9 cellular contexts compared by ENCODE assay signal in the genomic region with DNA sequence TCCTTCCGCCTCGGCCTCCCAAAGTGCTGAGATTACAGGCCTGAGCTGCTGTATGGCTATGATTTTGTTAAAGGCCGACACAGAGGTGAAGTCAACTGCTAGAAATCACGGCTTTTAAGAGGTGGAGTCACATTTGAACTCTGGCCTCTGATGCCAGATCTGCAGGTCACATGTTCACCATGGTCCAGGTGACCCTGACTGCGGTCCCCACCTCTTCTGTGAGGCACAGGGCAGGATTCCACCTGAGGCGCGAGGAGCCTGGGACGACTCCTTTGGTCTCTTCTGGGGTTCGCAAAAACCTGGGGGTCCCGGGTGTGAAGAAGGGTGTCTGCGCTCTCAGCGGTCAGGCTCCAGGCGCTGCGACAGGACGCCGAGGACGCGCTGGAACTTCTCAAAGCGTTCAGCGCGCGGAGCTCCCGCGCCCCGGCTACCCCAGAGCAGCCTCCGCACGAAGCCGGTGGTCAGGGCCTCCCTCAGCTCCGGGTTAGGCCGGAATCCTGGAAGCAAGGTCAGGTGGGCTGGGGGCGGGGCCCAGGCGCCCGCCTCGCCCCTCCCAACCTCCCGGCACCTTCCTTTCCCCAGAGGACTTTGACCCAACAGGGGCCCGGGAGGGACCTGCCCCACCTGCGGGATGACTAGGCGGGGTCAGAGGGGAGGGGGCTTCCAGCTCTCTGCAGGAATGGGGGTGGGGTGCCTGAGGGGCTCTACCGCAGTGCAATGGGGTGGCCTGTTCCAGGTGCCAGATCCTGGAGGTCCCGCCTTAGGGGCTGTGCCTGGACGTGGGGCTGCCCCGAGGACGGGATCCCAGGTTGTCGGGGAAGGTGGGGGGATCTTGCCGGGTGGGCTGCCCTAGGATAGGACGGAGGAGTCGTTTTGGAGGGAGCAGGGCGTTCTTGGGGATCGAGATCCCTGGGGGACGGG. TPM values are rescaled to one million over a fixed set of nuclear protein-coding genes. Genes with fewer than 3 reads are reported as not detected.
DNase-seq lines count a peak whose midpoint lies in the region; ATAC-seq and TF ChIP-seq lines count a peak whose summit lies in the region.
"Had no signal": no experiment of that assay in that cellular context is flagged by ENCODE, and none has a peak within 500 bp of the region (broad histone marks: within the 10 kb centered on the region; RNA-seq: fewer than 3 reads in every experiment).

No MANE protein-coding gene starts in this region.

- H3K36me3 Mint-ChIP-seq in activated naive CD8-positive, alpha-beta T cell treated with anti-CD3 and anti-CD28 coated beads, Interleukin-2, amount 10 ng/mL, durations not matched to agents 7 days and 5 days, result peaks cover 24% of the 10 kb centered on the region

- H3K27ac ChIP-seq in HEK293 (ENCODE audit: extremely low read depth, low read depth, low read length) (no peak overlapping the region), spleen (peak overlapping the region in 5 of 8 donors; percentile 69 to 85 (median 75))

- H3K4me3 Mint-ChIP-seq in activated naive CD8-positive, alpha-beta T cell treated with anti-CD3 and anti-CD28 coated beads, Interleukin-2, amount 10 ng/mL, durations not matched to agents 7 days and 5 days, result peak overlapping the region; percentile 79

- H3K4me1 ChIP-seq in HEK293 (ENCODE audit: control insufficient read depth, insufficient read depth, low read length) (no peaks in the 10 kb centered on the region), spleen (peaks cover 5 to 29% (median 15%) of the 10 kb centered on the region in 6 donors)

- peaks cover 31 to 53% of the 10 kb centered on the region in 2 experiments for H3K36me3 ChIP-seq in HEK293 (ENCODE audit: control insufficient read depth in 2 of 2, insufficient read depth in 1 of 2, low read length in 2 of 2)
- peaks cover 0 to 70% (median 44%) of the 10 kb centered on the region in 6 donors for H3K36me3 ChIP-seq in spleen

- H3K4me3 ChIP-seq in HEK293 (ENCODE audit: low read depth, low read length) (no peak overlapping the region), spleen (peak overlapping the region in 5 of 8 donors; percentile 45 to 76 (median 48))

- no peak for TF ChIP-seq CTCF in HEK293 (tag by site-specific recombination; IDR thresholded peaks at IDR 0.05)
- no peak for TF ChIP-seq CTCF in spleen (IDR thresholded peaks at IDR 0.05 in 8 of 11, conservative IDR thresholded peaks at IDR 0.05 in 3 of 11)

- intact Hi-C loops in spleen (cut with DNase I; ENCODE audit: low total_unique reads), result no loop called here

- peak overlapping the region; percentile 82 for H3K27ac Mint-ChIP-seq in activated naive CD8-positive, alpha-beta T cell treated with anti-CD3 and anti-CD28 coated beads, Interleukin-2, amount 10 ng/mL, durations not matched to agents 7 days and 5 days

- ATAC-seq in activated naive CD8-positive, alpha-beta T cell treated with anti-CD3 and anti-CD28 coated beads, Interleukin-2, amount 10 ng/mL, durations not matched to agents 7 days and 5 days (ENCODE audit: low read depth), result no peak
- ATAC-seq in GM18870 (IDR thresholded peaks at IDR 0.05; ENCODE audit: unreplicated experiment), result no peak
- ATAC-seq in stimulated activated naive CD8-positive, alpha-beta T cell treated with anti-CD3 and anti-CD28 coated beads, Interleukin-15, Interleukin-2, amounts not matched to agents 100 U/mL and 50 U/mL, for 24 hours, result no peak

- 71 to 77% (median 73%) methylated on average over 41 to 50 of the region's 50 CpGs for WGBS in spleen, 5 donors

- H3K4me1 Mint-ChIP-seq in activated naive CD8-positive, alpha-beta T cell treated with anti-CD3 and anti-CD28 coated beads, Interleukin-2, amount 10 ng/mL, durations not matched to agents 7 days and 5 days, result peaks cover 14% of the 10 kb centered on the region

- TF ChIP-seq POLR2A in spleen (IDR thresholded peaks at IDR 0.05), result no peak

- H3K9me3 ChIP-seq in HEK293 (ENCODE audit: control insufficient read depth, insufficient read depth, low read depth, low read length), result no peaks in the 10 kb centered on the region
- H3K9me3 ChIP-seq in spleen, result no peaks in the 10 kb centered on the region

- CTCF ChIA-PET in HEK293 (lab: Yijun Ruan, JAX), result no interaction called here

- POLR2A ChIA-PET in HEK293 (lab: Yijun Ruan, JAX), result no interaction called here
- POLR2A ChIA-PET in activated naive CD8-positive, alpha-beta T cell treated with anti-CD3 and anti-CD28 coated beads, Interleukin-2, amount 10 ng/mL, durations not matched to agents 7 days and 5 days (lab: Charles Lee), result interaction anchor here (0.7 kb wide), 1 partner anchor 811 kb away, joined by 4 read pairs; no protein-coding TSS in a partner anchor

- H3K27me3 Mint-ChIP-seq in activated naive CD8-positive, alpha-beta T cell treated with anti-CD3 and anti-CD28 coated beads, Interleukin-2, amount 10 ng/mL, durations not matched to agents 7 days and 5 days, result no peaks in the 10 kb centered on the region

- no peak for DNase-seq in activated naive CD8-positive, alpha-beta T cell treated with anti-CD3 and anti-CD28 coated beads, Interleukin-2, amount 10 ng/mL, durations not matched to agents 7 days and 5 days
- DNase-seq in iPS-NIHi7 (ENCODE audit: extremely low spot score), result peak; percentile 74
- peak; percentile 76 for DNase-seq in spleen
- no peak for DNase-seq in SK-N-DZ (ENCODE audit: low spot score)
- DNase-seq in NCI-H446 treated with DMSO at 0.1 percent for 48 hours (lab: John Stamatoyannopoulos, UW), result no peak
- no peak for DNase-seq in stimulated activated naive CD8-positive, alpha-beta T cell treated with anti-CD3 and anti-CD28 coated beads, Interleukin-15, Interleukin-2, amounts not matched to agents 100 U/mL and 50 U/mL, for 24 hours

- no peaks in the 10 kb centered on the region for H3K27me3 ChIP-seq in spleen (replicated peaks in 1 of 7)

- H3K9me3 Mint-ChIP-seq in activated naive CD8-positive, alpha-beta T cell treated with anti-CD3 and anti-CD28 coated beads, Interleukin-2, amount 10 ng/mL, durations not matched to agents 7 days and 5 days, result no peaks in the 10 kb centered on the region
- H3K9me3 Mint-ChIP-seq: T-helper 1 cell treated with Interleukin-12 subunit alpha and Interleukin-12 subunit beta and Interleukin-4 antibody, amounts not matched to agents 30 μg/mL and 1 μg/mL, for 36 hours had no signal

TF ChIP-seq in HEK293, 187 proteins besides CTCF, POLR2A, EP300 and RAD21 (continues in another document):
- TF ChIP-seq, protein P1, sequence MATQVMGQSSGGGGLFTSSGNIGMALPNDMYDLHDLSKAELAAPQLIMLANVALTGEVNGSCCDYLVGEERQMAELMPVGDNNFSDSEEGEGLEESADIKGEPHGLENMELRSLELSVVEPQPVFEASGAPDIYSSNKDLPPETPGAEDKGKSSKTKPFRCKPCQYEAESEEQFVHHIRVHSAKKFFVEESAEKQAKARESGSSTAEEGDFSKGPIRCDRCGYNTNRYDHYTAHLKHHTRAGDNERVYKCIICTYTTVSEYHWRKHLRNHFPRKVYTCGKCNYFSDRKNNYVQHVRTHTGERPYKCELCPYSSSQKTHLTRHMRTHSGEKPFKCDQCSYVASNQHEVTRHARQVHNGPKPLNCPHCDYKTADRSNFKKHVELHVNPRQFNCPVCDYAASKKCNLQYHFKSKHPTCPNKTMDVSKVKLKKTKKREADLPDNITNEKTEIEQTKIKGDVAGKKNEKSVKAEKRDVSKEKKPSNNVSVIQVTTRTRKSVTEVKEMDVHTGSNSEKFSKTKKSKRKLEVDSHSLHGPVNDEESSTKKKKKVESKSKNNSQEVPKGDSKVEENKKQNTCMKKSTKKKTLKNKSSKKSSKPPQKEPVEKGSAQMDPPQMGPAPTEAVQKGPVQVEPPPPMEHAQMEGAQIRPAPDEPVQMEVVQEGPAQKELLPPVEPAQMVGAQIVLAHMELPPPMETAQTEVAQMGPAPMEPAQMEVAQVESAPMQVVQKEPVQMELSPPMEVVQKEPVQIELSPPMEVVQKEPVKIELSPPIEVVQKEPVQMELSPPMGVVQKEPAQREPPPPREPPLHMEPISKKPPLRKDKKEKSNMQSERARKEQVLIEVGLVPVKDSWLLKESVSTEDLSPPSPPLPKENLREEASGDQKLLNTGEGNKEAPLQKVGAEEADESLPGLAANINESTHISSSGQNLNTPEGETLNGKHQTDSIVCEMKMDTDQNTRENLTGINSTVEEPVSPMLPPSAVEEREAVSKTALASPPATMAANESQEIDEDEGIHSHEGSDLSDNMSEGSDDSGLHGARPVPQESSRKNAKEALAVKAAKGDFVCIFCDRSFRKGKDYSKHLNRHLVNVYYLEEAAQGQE (tag by site-specific recombination; IDR thresholded peaks at IDR 0.05), result no peak

RNA-seq across cellular contexts. Expression of a gene that starts 13.0 kb away (rescaled TPM):
- 10 to 100 TPM; 10.1 to 10.7 TPM for total RNA-seq in activated naive CD8-positive, alpha-beta T cell treated with anti-CD3 and anti-CD28 coated beads, Interleukin-2, amount 10 ng/mL, durations not matched to agents 7 days and 5 days
- total RNA-seq in spleen, result 10 to 100 TPM; 25.4 to 50.3 (median 32.1) TPM
- 10 to 100 TPM; 17.2 to 58.2 (median 36.1) TPM for polyA plus RNA-seq in spleen
- 10.4 and 42.0 TPM in 2 replicates for polyA plus RNA-seq in SK-N-DZ (2014; cell fraction: cytosol; rRNA removed)
- 11.9 and 16.9 TPM in 2 replicates for polyA plus RNA-seq in SK-N-DZ (2014; cell fraction: nucleus; rRNA removed)

RNA-seq across cellular contexts. Expression of a gene that starts 14.7 kb away (rescaled TPM):
- 10 to 100 TPM; 35.5 to 35.7 TPM for total RNA-seq in activated naive CD8-positive, alpha-beta T cell treated with anti-CD3 and anti-CD28 coated beads, Interleukin-2, amount 10 ng/mL, durations not matched to agents 7 days and 5 days
- total RNA-seq in spleen, result 10 to 100 TPM in 5 of 7 donors, 1 to 10 TPM in 2; 7.5 to 17.1 (median 11.8) TPM
- 10 to 100 TPM in 1 of 3 donors, 1 to 10 TPM in 2; 7.6 to 10.0 (median 9.3) TPM for polyA plus RNA-seq in spleen
- polyA plus RNA-seq in SK-N-DZ (2014; cell fraction: cytosol; rRNA removed), result 0.71 and 0.80 TPM in 2 replicates
- polyA plus RNA-seq in SK-N-DZ (2014; cell fraction: nucleus; rRNA removed), result 0.06 and 2.2 TPM in 2 replicates

RNA-seq across cellular contexts. Expression of a gene that starts 15.1 kb away (rescaled TPM):
- total RNA-seq in activated naive CD8-positive, alpha-beta T cell treated with anti-CD3 and anti-CD28 coated beads, Interleukin-2, amount 10 ng/mL, durations not matched to agents 7 days and 5 days, result 10 to 100 TPM; 82.8 to 91.7 TPM
- total RNA-seq in spleen, result 10 to 100 TPM; 35.4 to 75.0 (median 56.0) TPM
- polyA plus RNA-seq in spleen, result 100 to 1,000 TPM in 1 of 3 donors, 10 to 100 TPM in 2; 66.9 to 102 (median 91.8) TPM
- 33.8 and 39.2 TPM in 2 replicates for polyA plus RNA-seq in SK-N-DZ (2014; cell fraction: cytosol; rRNA removed)
- polyA plus RNA-seq in SK-N-DZ (2014; cell fraction: nucleus; rRNA removed), result 59.8 and 73.1 TPM in 2 replicates

RNA-seq across cellular contexts. Expression of a gene that starts 20.0 kb away (rescaled TPM):
- 100 to 1,000 TPM; 108 to 113 TPM for total RNA-seq in activated naive CD8-positive, alpha-beta T cell treated with anti-CD3 and anti-CD28 coated beads, Interleukin-2, amount 10 ng/mL, durations not matched to agents 7 days and 5 days
- 100 to 1,000 TPM in 1 of 7 donors, 10 to 100 TPM in 6; 73.4 to 151 (median 90.1) TPM for total RNA-seq in spleen
- 10 to 100 TPM; 34.8 to 48.8 (median 40.9) TPM for polyA plus RNA-seq in spleen
- not detected in 2 replicates for polyA plus RNA-seq in SK-N-DZ (2014; cell fraction: cytosol; rRNA removed)
- polyA plus RNA-seq in SK-N-DZ (2014; cell fraction: nucleus; rRNA removed), result not detected in 2 replicates

RNA-seq across cellular contexts. Expression of a gene that starts 32.1 kb away (rescaled TPM):
- total RNA-seq in activated naive CD8-positive, alpha-beta T cell treated with anti-CD3 and anti-CD28 coated beads, Interleukin-2, amount 10 ng/mL, durations not matched to agents 7 days and 5 days, result 1 to 10 TPM; 2.0 to 2.1 TPM
- total RNA-seq in spleen, result 10 to 100 TPM in 4 of 7 donors, 1 to 10 TPM in 3; 5.8 to 68.1 (median 19.7) TPM
- polyA plus RNA-seq in spleen, result 100 to 1,000 TPM in 1 of 3 donors, 10 to 100 TPM in 2; 31.0 to 182 (median 34.1) TPM
- polyA plus RNA-seq in SK-N-DZ (2014; cell fraction: cytosol; rRNA removed), result not detected in 2 replicates
- polyA plus RNA-seq in SK-N-DZ (2014; cell fraction: nucleus; rRNA removed), result not detected in 2 replicates

Comparison
In these comparisons a context has a peak if more than half of its experiments do, and no peak if none do; other contexts are left out.
1. DNase-seq: peak in iPS-NIHi7 (single experiment) and spleen (single experiment); none in activated naive CD8-positive, alpha-beta T cell treated with anti-CD3 and anti-CD28 coated beads, Interleukin-2, amount 10 ng/mL, durations not matched to agents 7 days and 5 days (single experiment), SK-N-DZ (single experiment), NCI-H446 treated with DMSO at 0.1 percent for 48 hours (single experiment) and stimulated activated naive CD8-positive, alpha-beta T cell treated with anti-CD3 and anti-CD28 coated beads, Interleukin-15, Interleukin-2, amounts not matched to agents 100 U/mL and 50 U/mL, for 24 hours (single experiment).